In the genomic region with DNA sequence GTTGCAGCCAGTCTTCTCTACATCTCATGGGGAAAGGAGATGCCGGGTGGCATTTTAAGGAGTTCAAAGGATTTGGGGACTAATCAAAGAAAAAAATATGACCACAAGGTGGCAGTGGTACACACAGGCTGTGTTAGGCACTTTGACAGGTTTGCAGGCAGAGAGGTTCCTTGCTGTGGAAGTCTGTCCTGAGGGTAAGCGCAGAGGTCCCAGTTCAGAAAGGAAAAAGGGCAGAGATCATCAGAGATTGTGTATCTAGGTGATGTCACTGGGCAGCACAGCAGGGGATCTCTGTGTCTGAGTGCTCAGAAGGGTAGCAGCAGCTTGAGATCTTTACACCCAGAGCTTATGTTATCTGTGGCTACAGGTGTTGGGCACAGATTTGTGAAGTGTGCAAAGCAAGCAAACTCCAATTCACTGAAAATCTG, we compare ENCODE assay signal across 8 cellular contexts.
DNase-seq lines count a peak whose midpoint lies in the region; ATAC-seq, FAIRE-seq and TF ChIP-seq lines count a peak whose summit lies in the region.

No MANE protein-coding gene starts in this region.

- WGBS in adrenal gland, 4 donors: 6 to 24% (median 15%) methylated on average over 2 of the region's 2 CpGs
- 9 to 21% (median 16%) methylated on average over 2 of the region's 2 CpGs for WGBS in small intestine, 3 donors

- CTCF ChIA-PET in AG04450 (lab: Charles Lee): interaction anchor here (0.6 to 5.3 kb wide), 24 partner anchors 8 to 425 kb away, joined by 3 to 74 read pairs (median 4); no protein-coding TSS in a partner anchor

- no peaks in the 10 kb centered on the region for H3K9me3 ChIP-seq in AG04450 (ENCODE audit: control insufficient read depth, insufficient read depth, low read length)
- H3K9me3 ChIP-seq in adrenal gland (replicated peaks in 1 of 3): no peaks in the 10 kb centered on the region
- H3K9me3 ChIP-seq in left ventricle myocardium inferior (replicated peaks): no peaks in the 10 kb centered on the region
- H3K9me3 ChIP-seq in small intestine (ENCODE audit: control insufficient read depth, low read depth): no peaks in the 10 kb centered on the region

- no peak for FAIRE-seq in small intestine (lab: Jason Lieb, UNC)

- peak; percentile 79 for TF ChIP-seq CTCF in AG04450 (IDR thresholded peaks at IDR 0.05; ENCODE audit: low read depth, low read length)
- peak; percentile 40 to 67 (median 52) for TF ChIP-seq CTCF in adrenal gland (IDR thresholded peaks at IDR 0.05)
- TF ChIP-seq CTCF in left ventricle myocardium inferior (IDR thresholded peaks at IDR 0.05; ENCODE audit: borderline replicate concordance): peak; percentile 70

- H3K27ac ChIP-seq in AG04450 (ENCODE audit: low read depth, low read length): no peak overlapping the region
- H3K27ac ChIP-seq in adrenal gland: no peak overlapping the region
- H3K27ac ChIP-seq in left ventricle myocardium inferior (replicated peaks): no peak overlapping the region
- H3K27ac ChIP-seq in small intestine (ENCODE audit: low read depth in 1 of 2, low read length in 1 of 2): no peak overlapping the region

- intact Hi-C loops in adrenal gland (cut with DNase I): no loop called here
- intact Hi-C loops in left ventricle myocardium inferior (cut with micrococcal nuclease): loop anchor here (5.0 kb wide), 1 partner anchor 424 kb away; no protein-coding TSS in a partner anchor

- no peaks in the 10 kb centered on the region for H3K36me3 ChIP-seq in adrenal gland (replicated peaks in 1 of 2)
- no peaks in the 10 kb centered on the region for H3K36me3 ChIP-seq in left ventricle myocardium inferior
- no peaks in the 10 kb centered on the region for H3K36me3 ChIP-seq in small intestine (ENCODE audit: control insufficient read depth in 2 of 2, insufficient read depth in 2 of 2, low read length in 2 of 2)

- POLR2A ChIA-PET in AG04450 (lab: Yijun Ruan, JAX): interaction anchor here (1.5 kb wide), 1 partner anchor 165 kb away, joined by 3 read pairs; no protein-coding TSS in a partner anchor

- H3K4me1 ChIP-seq in adrenal gland (replicated peaks in 1 of 2) (no peaks in the 10 kb centered on the region), left ventricle myocardium inferior (no peaks in the 10 kb centered on the region), small intestine (ENCODE audit: control insufficient read depth in 2 of 2, insufficient read depth in 1 of 2, low read depth in 1 of 2, low read length in 1 of 2) (no peaks in the 10 kb centered on the region)

- H3K27me3 ChIP-seq in AG04450 (ENCODE audit: control insufficient read depth, insufficient read depth, low read length) (no peaks in the 10 kb centered on the region), adrenal gland (no peaks in the 10 kb centered on the region), left ventricle myocardium inferior (ENCODE audit: low read depth) (peaks cover 31% of the 10 kb centered on the region), small intestine (ENCODE audit: control insufficient read depth in 2 of 2, insufficient read depth in 2 of 2, low read length in 2 of 2) (no peaks in the 10 kb centered on the region)

- TF ChIP-seq POLR2A in adrenal gland (IDR thresholded peaks at IDR 0.05): no peak

- peak; percentile 86 for ATAC-seq in HG02885 (IDR thresholded peaks at IDR 0.05; ENCODE audit: poor library complexity, unreplicated experiment)
- no peak for ATAC-seq in GM19324 (IDR thresholded peaks at IDR 0.05; ENCODE audit: low FRiP score, unreplicated experiment)

- H3K4me3 ChIP-seq in AG04450 (ENCODE audit: low read depth, low read length) (no peak overlapping the region), adrenal gland (no peak overlapping the region), left ventricle myocardium inferior (no peak overlapping the region), small intestine (ENCODE audit: low read depth in 1 of 2, low read length in 2 of 2) (no peak overlapping the region)

- DNase-seq in AG04450 (ENCODE audit: low read depth, low spot score): peak; percentile 43
- DNase-seq in GM04504 (ENCODE audit: low read depth): peak; percentile 18
- DNase-seq in NCI-H345 (lab: John Stamatoyannopoulos, UW): peak; percentile 66
- peak; percentile 23 to 65 (median 25) for DNase-seq in adrenal gland
- no peak for DNase-seq in left ventricle myocardium inferior
- peak; percentile 74 for DNase-seq in small intestine
